Comparison of ENCODE assay signal across 18 cellular contexts in the genomic region with DNA sequence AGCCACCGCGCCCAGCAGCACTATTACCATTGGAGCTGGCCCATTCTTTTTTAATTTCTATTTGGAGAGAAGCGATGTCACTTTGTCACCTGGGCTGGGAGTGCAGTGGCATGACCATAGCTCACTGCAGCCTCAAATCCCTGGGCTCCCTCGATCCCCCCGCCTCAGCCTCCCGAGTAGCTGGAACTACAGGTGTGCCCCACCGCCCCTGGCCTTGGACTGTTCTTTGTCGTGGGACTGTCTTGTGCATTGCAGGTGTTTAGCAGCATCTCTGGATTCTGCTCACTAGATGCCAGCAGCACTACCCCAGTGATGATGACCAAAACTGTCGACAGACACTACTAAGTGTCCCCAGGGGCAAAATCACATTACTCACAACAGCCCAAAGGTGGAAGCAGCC. TPM values are rescaled to one million over a fixed set of nuclear protein-coding genes. Genes with fewer than 3 reads are reported as not detected.
DNase-seq lines count a peak whose midpoint lies in the region; ATAC-seq and TF ChIP-seq lines count a peak whose summit lies in the region.
"Had no signal": no experiment of that assay in that cellular context is flagged by ENCODE, and none has a peak within 500 bp of the region (broad histone marks: within the 10 kb centered on the region; RNA-seq: fewer than 3 reads in every experiment).

No MANE protein-coding gene starts in this region.

- H3K27me3 ChIP-seq in naive thymus-derived CD4-positive, alpha-beta T cell (ENCODE audit: control insufficient read depth in 2 of 2, insufficient read depth in 2 of 2, low read length in 2 of 2) = no peaks in the 10 kb centered on the region
- no peaks in the 10 kb centered on the region for H3K27me3 ChIP-seq in Peyer's patch
- H3K27me3 ChIP-seq: BLaER1 had no signal

- no peak for ATAC-seq in activated naive CD8-positive, alpha-beta T cell treated with anti-CD3 and anti-CD28 coated beads, Interleukin-2, amount 50 U/mL, for 24 hours
- no peak for ATAC-seq in activated B cell treated with CpG ODN at 0.5 μM for 24 hours (ENCODE audit: low read depth)
- no peak for ATAC-seq in naive thymus-derived CD4-positive, alpha-beta T cell
- no peak for ATAC-seq in GM21423 (IDR thresholded peaks at IDR 0.05; ENCODE audit: unreplicated experiment)
- ATAC-seq: A549 had no signal

- TF ChIP-seq CTCF in activated B cell treated with CpG ODN at 0.5 μM for 24 hours (IDR thresholded peaks at IDR 0.05) (no peak), Peyer's patch (IDR thresholded peaks at IDR 0.05) (no peak), GM20000 (IDR thresholded peaks at IDR 0.05; ENCODE audit: extremely low read depth, missing control alignments) (no peak)

- H3K36me3 Mint-ChIP-seq in activated naive CD8-positive, alpha-beta T cell treated with anti-CD3 and anti-CD28 coated beads for 36 hours = peaks cover 41% of the 10 kb centered on the region
- H3K36me3 Mint-ChIP-seq in activated naive CD8-positive, alpha-beta T cell treated with anti-CD3 and anti-CD28 coated beads, Interleukin-2, amount 50 U/mL, for 24 hours (ENCODE audit: low read depth) = peaks cover 43% of the 10 kb centered on the region
- H3K36me3 Mint-ChIP-seq in activated B cell treated with CpG ODN at 0.5 μM for 24 hours (ENCODE audit: low read depth) = peaks cover 88% of the 10 kb centered on the region
- peaks cover 24 to 71% (median 45%) of the 10 kb centered on the region in 5 donors for H3K36me3 Mint-ChIP-seq in naive thymus-derived CD4-positive, alpha-beta T cell

- no peaks in the 10 kb centered on the region for H3K9me3 ChIP-seq in naive thymus-derived CD4-positive, alpha-beta T cell (ENCODE audit: control insufficient read depth in 2 of 3, low read length in 3 of 3)
- H3K9me3 ChIP-seq in Peyer's patch = no peaks in the 10 kb centered on the region

- CTCF ChIA-PET in activated B cell treated with CpG ODN at 0.5 μM for 24 hours (lab: Charles Lee) = no interaction called here
- CTCF ChIA-PET in naive thymus-derived CD4-positive, alpha-beta T cell (lab: Charles Lee) = no interaction called here

- H3K27ac ChIP-seq in naive thymus-derived CD4-positive, alpha-beta T cell (ENCODE audit: low read depth, low read length) = no peak overlapping the region
- H3K27ac ChIP-seq in Peyer's patch = no peak overlapping the region
- H3K27ac ChIP-seq: A549, BLaER1, KMS-11 had no signal

- intact Hi-C loops in activated B cell treated with CpG ODN at 0.5 μM for 24 hours (cut with micrococcal nuclease) = no loop called here
- intact Hi-C loops in naive thymus-derived CD4-positive, alpha-beta T cell (cut with micrococcal nuclease) = no loop called here

- no peak for TF ChIP-seq POLR2A in Peyer's patch (IDR thresholded peaks at IDR 0.05)

- no peaks in the 10 kb centered on the region for H3K27me3 Mint-ChIP-seq in activated naive CD8-positive, alpha-beta T cell treated with anti-CD3 and anti-CD28 coated beads for 36 hours
- no peaks in the 10 kb centered on the region for H3K27me3 Mint-ChIP-seq in activated naive CD8-positive, alpha-beta T cell treated with anti-CD3 and anti-CD28 coated beads, Interleukin-2, amount 50 U/mL, for 24 hours
- H3K27me3 Mint-ChIP-seq in activated B cell treated with CpG ODN at 0.5 μM for 24 hours = no peaks in the 10 kb centered on the region
- no peaks in the 10 kb centered on the region for H3K27me3 Mint-ChIP-seq in naive thymus-derived CD4-positive, alpha-beta T cell

- DNase-seq in activated naive CD8-positive, alpha-beta T cell treated with anti-CD3 and anti-CD28 coated beads for 36 hours = no peak
- DNase-seq in activated naive CD8-positive, alpha-beta T cell treated with anti-CD3 and anti-CD28 coated beads, Interleukin-2, amount 50 U/mL, for 24 hours = no peak
- no peak for DNase-seq in activated B cell treated with CpG ODN at 0.5 μM for 24 hours
- no peak for DNase-seq in naive thymus-derived CD4-positive, alpha-beta T cell
- DNase-seq in Peyer's patch = no peak
- no peak for DNase-seq in GM20000 (ENCODE audit: low spot score)
- DNase-seq: DMS79 treated with DMSO at 0.1 percent for 48 hours; H9; NCI-H1694 treated with DMSO at 0.1 percent for 48 hours; NCI-H510A; NCI-H748 treated with DMSO at 0.1 percent for 48 hours; NK-92 treated with Interleukin-12 subunit alpha and Interleukin-12 subunit beta, amount 100 ng/mL, for 24 hours; Right ventricle myocardium superior had no signal

- H3K36me3 ChIP-seq in naive thymus-derived CD4-positive, alpha-beta T cell (ENCODE audit: control insufficient read depth in 2 of 3, insufficient read depth in 3 of 3, low read length in 3 of 3) = peaks cover 17 to 72% (median 24%) of the 10 kb centered on the region in 3 experiments
- H3K36me3 ChIP-seq in Peyer's patch = peaks cover 0 to 16% (median 0%) of the 10 kb centered on the region in 3 donors

- no peak overlapping the region for H3K4me3 ChIP-seq in naive thymus-derived CD4-positive, alpha-beta T cell (ENCODE audit: low read length)
- no peak overlapping the region for H3K4me3 ChIP-seq in Peyer's patch
- H3K4me3 ChIP-seq: A549, BLaER1 had no signal

- H3K27ac Mint-ChIP-seq in activated naive CD8-positive, alpha-beta T cell treated with anti-CD3 and anti-CD28 coated beads for 36 hours = peak overlapping the region; percentile 23
- no peak overlapping the region for H3K27ac Mint-ChIP-seq in activated naive CD8-positive, alpha-beta T cell treated with anti-CD3 and anti-CD28 coated beads, Interleukin-2, amount 50 U/mL, for 24 hours
- peak overlapping the region; percentile 65 for H3K27ac Mint-ChIP-seq in activated B cell treated with CpG ODN at 0.5 μM for 24 hours
- H3K27ac Mint-ChIP-seq in naive thymus-derived CD4-positive, alpha-beta T cell = peak overlapping the region in 8 of 9 donors; percentile 9 to 64 (median 50)
- H3K27ac Mint-ChIP-seq: H9 had no signal

- H3K4me3 Mint-ChIP-seq in activated naive CD8-positive, alpha-beta T cell treated with anti-CD3 and anti-CD28 coated beads for 36 hours = no peak overlapping the region
- no peak overlapping the region for H3K4me3 Mint-ChIP-seq in activated naive CD8-positive, alpha-beta T cell treated with anti-CD3 and anti-CD28 coated beads, Interleukin-2, amount 50 U/mL, for 24 hours
- no peak overlapping the region for H3K4me3 Mint-ChIP-seq in activated B cell treated with CpG ODN at 0.5 μM for 24 hours
- H3K4me3 Mint-ChIP-seq in naive thymus-derived CD4-positive, alpha-beta T cell = no peak overlapping the region
- H3K4me3 Mint-ChIP-seq: H9 had no signal

- POLR2A ChIA-PET in activated B cell treated with CpG ODN at 0.5 μM for 24 hours (lab: Charles Lee) = interaction anchor here (1.3 kb wide), 1 partner anchor 11 kb away, joined by 3 read pairs; no protein-coding TSS in a partner anchor
- POLR2A ChIA-PET in naive thymus-derived CD4-positive, alpha-beta T cell (lab: Charles Lee) = no interaction called here

- no peaks in the 10 kb centered on the region for H3K9me3 Mint-ChIP-seq in activated naive CD8-positive, alpha-beta T cell treated with anti-CD3 and anti-CD28 coated beads for 36 hours
- no peaks in the 10 kb centered on the region for H3K9me3 Mint-ChIP-seq in activated naive CD8-positive, alpha-beta T cell treated with anti-CD3 and anti-CD28 coated beads, Interleukin-2, amount 50 U/mL, for 24 hours
- no peaks in the 10 kb centered on the region for H3K9me3 Mint-ChIP-seq in activated B cell treated with CpG ODN at 0.5 μM for 24 hours
- peaks cover 0 to 4% (median 0%) of the 10 kb centered on the region in 11 donors for H3K9me3 Mint-ChIP-seq in naive thymus-derived CD4-positive, alpha-beta T cell

- peaks cover 25% of the 10 kb centered on the region for H3K4me1 Mint-ChIP-seq in activated naive CD8-positive, alpha-beta T cell treated with anti-CD3 and anti-CD28 coated beads for 36 hours
- H3K4me1 Mint-ChIP-seq in activated naive CD8-positive, alpha-beta T cell treated with anti-CD3 and anti-CD28 coated beads, Interleukin-2, amount 50 U/mL, for 24 hours = peaks cover 24% of the 10 kb centered on the region
- H3K4me1 Mint-ChIP-seq in activated B cell treated with CpG ODN at 0.5 μM for 24 hours = peaks cover 34% of the 10 kb centered on the region
- H3K4me1 Mint-ChIP-seq in naive thymus-derived CD4-positive, alpha-beta T cell = peaks cover 13 to 44% (median 33%) of the 10 kb centered on the region in 7 donors
- H3K4me1 Mint-ChIP-seq: H9 had no signal

- H3K4me1 ChIP-seq in naive thymus-derived CD4-positive, alpha-beta T cell (ENCODE audit: control insufficient read depth in 2 of 2, insufficient read depth in 2 of 2, low read length in 2 of 2) = no peaks in the 10 kb centered on the region
- H3K4me1 ChIP-seq in Peyer's patch = no peaks in the 10 kb centered on the region
- H3K4me1 ChIP-seq: A549, BLaER1 had no signal

RNA-seq across cellular contexts. Expression of a gene that starts 21.4 kb away (rescaled TPM):
- total RNA-seq in activated naive CD8-positive, alpha-beta T cell treated with anti-CD3 and anti-CD28 coated beads for 36 hours = 10 to 100 TPM; 47.3 to 48.2 TPM
- total RNA-seq in activated B cell treated with CpG ODN at 0.5 μM for 24 hours (202 and 217 TPM in 2 replicates), Peyer's patch (10 to 100 TPM in 1 of 4 donors, 1 to 10 TPM in 3; 2.8 to 39.6 (median 5.2) TPM)
- 10 to 100 TPM; 24.7 to 67.4 (median 27.0) TPM for total RNA-seq in naive thymus-derived CD4-positive, alpha-beta T cell
- 10 to 100 TPM; 23.0 to 44.6 TPM for polyA plus RNA-seq in naive thymus-derived CD4-positive, alpha-beta T cell
- total RNA-seq: HT-29 had no signal
